ENCODE assay signal across 1 cellular context in the genomic region with DNA sequence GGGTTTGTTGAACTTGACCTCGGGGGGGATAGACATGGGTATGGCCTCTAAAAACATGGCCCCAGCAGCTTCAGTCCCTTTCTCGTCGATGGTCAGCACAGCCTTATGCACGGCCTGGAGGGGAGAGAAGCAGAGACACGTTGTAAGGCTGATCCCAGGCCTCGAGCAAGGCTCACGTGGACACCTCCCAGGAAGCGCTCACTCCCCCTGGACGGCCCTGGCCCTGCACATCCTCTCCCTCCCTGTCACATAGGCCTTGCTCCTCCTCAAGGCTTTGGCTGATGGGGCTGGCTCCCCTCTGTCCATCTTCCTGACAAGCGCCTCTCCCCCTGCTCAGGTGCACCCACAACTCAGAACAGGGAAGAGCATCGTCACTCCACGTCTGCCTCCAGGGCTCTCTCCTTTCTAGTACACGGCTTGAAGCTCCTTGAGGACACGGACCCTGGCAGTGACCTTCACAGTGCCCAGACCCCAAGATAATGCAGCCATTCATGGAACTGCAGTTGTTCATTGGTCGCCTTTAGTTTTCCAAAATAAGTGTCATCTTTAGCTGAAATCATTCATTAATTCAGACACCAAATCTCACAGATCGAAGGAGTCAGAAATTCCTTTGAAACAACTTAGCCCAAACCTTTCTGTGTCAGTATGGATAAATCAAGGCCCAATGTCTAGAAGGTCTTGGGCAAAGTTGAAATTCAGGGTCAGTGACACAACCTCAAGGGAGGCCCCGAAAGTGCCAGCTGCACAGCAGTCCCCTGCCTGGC.
TF ChIP-seq lines count a peak whose summit lies in the region.

No MANE protein-coding gene starts in this region.

TF ChIP-seq in liver, 16 proteins besides CTCF, POLR2A, EP300 and RAD21:
- TF ChIP-seq ZBTB33 (IDR thresholded peaks at IDR 0.05), result peak; percentile 52
- peak; percentile 34 for TF ChIP-seq ATF3 (IDR thresholded peaks at IDR 0.05)
- no peak for TF ChIP-seq GABPA (IDR thresholded peaks at IDR 0.05 in 1 of 2, conservative IDR thresholded peaks at IDR 0.05 in 1 of 2)
- TF ChIP-seq SP1 (IDR thresholded peaks at IDR 0.05), result no peak
- TF ChIP-seq YY1 (IDR thresholded peaks at IDR 0.05), result peak; percentile 47
- TF ChIP-seq, protein P1, sequence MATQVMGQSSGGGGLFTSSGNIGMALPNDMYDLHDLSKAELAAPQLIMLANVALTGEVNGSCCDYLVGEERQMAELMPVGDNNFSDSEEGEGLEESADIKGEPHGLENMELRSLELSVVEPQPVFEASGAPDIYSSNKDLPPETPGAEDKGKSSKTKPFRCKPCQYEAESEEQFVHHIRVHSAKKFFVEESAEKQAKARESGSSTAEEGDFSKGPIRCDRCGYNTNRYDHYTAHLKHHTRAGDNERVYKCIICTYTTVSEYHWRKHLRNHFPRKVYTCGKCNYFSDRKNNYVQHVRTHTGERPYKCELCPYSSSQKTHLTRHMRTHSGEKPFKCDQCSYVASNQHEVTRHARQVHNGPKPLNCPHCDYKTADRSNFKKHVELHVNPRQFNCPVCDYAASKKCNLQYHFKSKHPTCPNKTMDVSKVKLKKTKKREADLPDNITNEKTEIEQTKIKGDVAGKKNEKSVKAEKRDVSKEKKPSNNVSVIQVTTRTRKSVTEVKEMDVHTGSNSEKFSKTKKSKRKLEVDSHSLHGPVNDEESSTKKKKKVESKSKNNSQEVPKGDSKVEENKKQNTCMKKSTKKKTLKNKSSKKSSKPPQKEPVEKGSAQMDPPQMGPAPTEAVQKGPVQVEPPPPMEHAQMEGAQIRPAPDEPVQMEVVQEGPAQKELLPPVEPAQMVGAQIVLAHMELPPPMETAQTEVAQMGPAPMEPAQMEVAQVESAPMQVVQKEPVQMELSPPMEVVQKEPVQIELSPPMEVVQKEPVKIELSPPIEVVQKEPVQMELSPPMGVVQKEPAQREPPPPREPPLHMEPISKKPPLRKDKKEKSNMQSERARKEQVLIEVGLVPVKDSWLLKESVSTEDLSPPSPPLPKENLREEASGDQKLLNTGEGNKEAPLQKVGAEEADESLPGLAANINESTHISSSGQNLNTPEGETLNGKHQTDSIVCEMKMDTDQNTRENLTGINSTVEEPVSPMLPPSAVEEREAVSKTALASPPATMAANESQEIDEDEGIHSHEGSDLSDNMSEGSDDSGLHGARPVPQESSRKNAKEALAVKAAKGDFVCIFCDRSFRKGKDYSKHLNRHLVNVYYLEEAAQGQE (IDR thresholded peaks at IDR 0.05), result peak; percentile 29
- no peak for TF ChIP-seq TAF1 (conservative IDR thresholded peaks at IDR 0.05)
- peak in 1 of 2 donors; percentile 23 for TF ChIP-seq JUND (IDR thresholded peaks at IDR 0.05)
- peak; percentile 46 for TF ChIP-seq HNF4G (IDR thresholded peaks at IDR 0.05)
